ENCODE assay signal across 8 cellular contexts in the genomic region with DNA sequence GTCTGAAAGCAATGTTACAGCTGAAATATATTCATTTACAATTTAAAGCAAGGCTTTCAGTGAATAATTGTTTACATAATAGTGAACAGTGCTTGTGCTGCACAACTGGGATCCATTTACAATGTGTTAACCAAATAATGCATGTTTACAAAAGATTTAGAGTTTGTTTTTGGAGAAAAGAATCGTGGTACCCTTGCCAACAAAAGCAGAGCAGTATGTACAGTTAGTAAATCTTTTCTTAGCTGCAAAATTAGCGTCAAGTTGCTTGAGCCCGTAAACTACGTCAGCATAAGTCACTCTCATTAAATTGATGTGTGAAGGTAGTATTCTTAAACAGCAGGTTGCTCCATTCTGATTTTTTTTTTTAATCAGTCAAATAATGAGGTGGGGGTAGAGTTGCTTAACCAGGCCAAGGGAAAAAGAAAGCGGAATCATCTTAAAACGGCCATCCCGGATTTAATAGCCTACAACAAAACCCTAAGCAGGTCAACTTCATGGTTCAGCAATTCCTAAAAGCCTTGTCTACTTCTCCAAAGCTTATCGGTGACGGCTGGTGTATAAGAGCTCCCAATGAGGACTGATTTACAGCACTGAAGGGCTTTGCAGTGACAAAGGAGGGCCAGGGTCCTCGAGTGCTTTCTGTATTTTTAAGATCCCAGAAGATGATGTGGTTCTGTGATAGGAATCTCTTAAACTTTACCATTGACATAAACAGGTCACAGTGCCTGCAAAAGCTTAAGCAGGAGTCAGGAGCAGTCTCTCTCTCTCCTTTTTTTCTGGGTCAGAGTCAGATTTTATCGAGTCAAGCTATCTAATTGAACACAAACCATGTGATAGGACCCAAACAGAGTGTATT.
A peak's percentile ranks its signal among the peaks of the same experiment; 100 is the strongest.
DNase-seq lines count a peak whose midpoint lies in the region; ATAC-seq and TF ChIP-seq lines count a peak whose summit lies in the region.

No MANE protein-coding gene starts in this region.

- H3K27me3 ChIP-seq in smooth muscle cell (ENCODE audit: low read depth) (no peaks in the 10 kb centered on the region), Karpas-422 (ENCODE audit: low read length) (no peaks in the 10 kb centered on the region), heart right ventricle (no peaks in the 10 kb centered on the region)

- H3K9me2 ChIP-seq in Karpas-422 (replicated peaks; ENCODE audit: insufficient read depth, low read length), result no peaks in the 10 kb centered on the region

- WGBS in smooth muscle cell (ENCODE audit: low lambda C conversion rate), result 16% methylated on average over 11 of the region's 11 CpGs
- WGBS in heart right ventricle, 2 donors, result 68 to 69% methylated on average over 11 of the region's 11 CpGs

- TF ChIP-seq RAD21 in Ishikawa (IDR thresholded peaks at IDR 0.05; ENCODE audit: low read depth), result no peak

- no peak for TF ChIP-seq CTCF in fibroblast of villous mesenchyme (IDR thresholded peaks at IDR 0.05; ENCODE audit: insufficient read depth, low read depth, low read length)
- no peak for TF ChIP-seq CTCF in smooth muscle cell (IDR thresholded peaks at IDR 0.05; ENCODE audit: borderline replicate concordance, insufficient read depth, poor library complexity, severe bottlenecking)
- TF ChIP-seq CTCF in heart right ventricle (IDR thresholded peaks at IDR 0.05), result no peak

- TF ChIP-seq EP300 in Ishikawa (IDR thresholded peaks at IDR 0.05; ENCODE audit: borderline replicate concordance), result no peak; the same call in 1 of the 2 replicates

- H3K79me2 ChIP-seq in smooth muscle cell (ENCODE audit: low read depth) (no peaks in the 10 kb centered on the region), Karpas-422 (ENCODE audit: low read length) (no peaks in the 10 kb centered on the region)

- peak overlapping the region; percentile 57 for H2AFZ ChIP-seq in smooth muscle cell (ENCODE audit: low read depth)
- no peak overlapping the region for H2AFZ ChIP-seq in Karpas-422 (ENCODE audit: low read length)

- H3K4me1 ChIP-seq in smooth muscle cell (ENCODE audit: low read depth) (peaks cover 66% of the 10 kb centered on the region), Karpas-422 (ENCODE audit: low read length) (no peaks in the 10 kb centered on the region), heart right ventricle (peaks cover 0 to 51% (median 37%) of the 10 kb centered on the region in 9 donors)

- peak overlapping the region; percentile 72 for H3K4me2 ChIP-seq in smooth muscle cell
- no peak overlapping the region for H3K4me2 ChIP-seq in Karpas-422 (ENCODE audit: low read depth, low read length, poor library complexity, severe bottlenecking)

- intact Hi-C loops in heart right ventricle (cut with DNase I), result loop anchor here in 2 of 10 donors (5.0 kb wide), 2 partner anchors 662 to 1737 kb away; partner anchors contain the start of gene ZNF608 (in 1 of the 2)

- no peak overlapping the region for H3K4me3 ChIP-seq in fibroblast of villous mesenchyme (ENCODE audit: low read depth, low read length)
- no peak overlapping the region for H3K4me3 ChIP-seq in smooth muscle cell
- no peak overlapping the region for H3K4me3 ChIP-seq in Karpas-422 (ENCODE audit: low read length)
- no peak overlapping the region for H3K4me3 ChIP-seq in heart right ventricle

- H3K9ac ChIP-seq in smooth muscle cell (ENCODE audit: low read depth), result peak overlapping the region; percentile 74
- H3K9ac ChIP-seq in Karpas-422 (ENCODE audit: low read length), result no peak overlapping the region

- H3K36me3 ChIP-seq in smooth muscle cell (ENCODE audit: low read depth) (no peaks in the 10 kb centered on the region), Karpas-422 (ENCODE audit: insufficient read depth, low read length) (no peaks in the 10 kb centered on the region), heart right ventricle (no peaks in the 10 kb centered on the region)

- peaks cover 15% of the 10 kb centered on the region for H3F3A ChIP-seq in smooth muscle cell (ENCODE audit: low read depth)

- H4K20me1 ChIP-seq in smooth muscle cell (ENCODE audit: low read depth) (no peaks in the 10 kb centered on the region), Karpas-422 (ENCODE audit: insufficient read depth, low read depth, low read length) (no peaks in the 10 kb centered on the region)

- H3K27ac ChIP-seq in smooth muscle cell (ENCODE audit: low read depth) (peak overlapping the region; percentile 88), Karpas-422 (ENCODE audit: low read length) (no peak overlapping the region), heart right ventricle (peak overlapping the region in 3 of 10 donors; percentile 15 to 74 (median 48))

- DNase-seq in SHP77 (lab: John Stamatoyannopoulos, UW), result peak; percentile 80 to 89
- peak; percentile 45 for DNase-seq in fibroblast of villous mesenchyme (ENCODE audit: low read depth)
- no peak for DNase-seq in smooth muscle cell (lab: John Stamatoyannopoulos, UW; ENCODE audit: unreplicated experiment)
- no peak for DNase-seq in hippocampal formation (lab: John Stamatoyannopoulos, UW)
- DNase-seq in Karpas-422, result no peak
- DNase-seq in heart right ventricle, result no peak

- no peak for ATAC-seq in HG03565 (IDR thresholded peaks at IDR 0.05; ENCODE audit: unreplicated experiment)
- ATAC-seq in heart right ventricle, result no peak

- peaks cover 3% of the 10 kb centered on the region for H3K9me3 ChIP-seq in smooth muscle cell (replicated peaks; ENCODE audit: low read depth)
- H3K9me3 ChIP-seq in Karpas-422 (ENCODE audit: low read length), result no peaks in the 10 kb centered on the region
- H3K9me3 ChIP-seq in heart right ventricle, result peaks cover 0 to 13% (median 0%) of the 10 kb centered on the region in 11 donors

TF ChIP-seq in Ishikawa, 13 proteins besides CTCF, POLR2A, EP300 and RAD21:
- TF ChIP-seq NFIC (IDR thresholded peaks at IDR 0.05) (no peak), CEBPB (IDR thresholded peaks at IDR 0.05) (0 out of 2 replicates have a peak, but pooled peaks have one; percentile 8)

Comparison
In these comparisons a context has a peak if more than half of its experiments do, and no peak if none do; other contexts are left out.
1. DNase-seq: peak in SHP77 (2 of 2) and fibroblast of villous mesenchyme (single experiment); none in smooth muscle cell (single experiment), hippocampal formation (0 of 2), Karpas-422 (single experiment) and heart right ventricle (0 of 2).